Comparison of ENCODE assay signal across 2 cellular contexts in genomic region chr18:12564378-12564777, GRCh38.
A peak's percentile ranks its signal among the peaks of the same experiment; 100 is the strongest.
TF ChIP-seq lines count a peak whose summit lies in the region.

No MANE protein-coding gene starts in this region.

TF ChIP-seq in liver, 16 proteins besides CTCF, POLR2A, EP300 and RAD21 (continued from another document):
- TF ChIP-seq EGR1 (IDR thresholded peaks at IDR 0.05; ENCODE audit: low read depth in 2 of 2) = peak in 1 of 2 donors; percentile 52

TF ChIP-seq in HepG2, 621 proteins besides CTCF, POLR2A, EP300 and RAD21 (continued from another document):
- TF ChIP-seq BRF2 (CRISPR knock-in tag; IDR thresholded peaks at IDR 0.05) (no peak), ZFP1 (CRISPR knock-in tag; IDR thresholded peaks at IDR 0.05) (no peak), PLRG1 (conservative IDR thresholded peaks at IDR 0.05) (no peak), SAP130 (CRISPR knock-in tag; IDR thresholded peaks at IDR 0.05; ENCODE audit: low read depth) (no peak), ZNF180 (CRISPR knock-in tag; IDR thresholded peaks at IDR 0.05; ENCODE audit: borderline replicate concordance, low read depth) (no peak), MTF1 (CRISPR knock-in tag; IDR thresholded peaks at IDR 0.05) (no peak)
TF ChIP-seq in HepG2: peak in this region for 0.
